Comparison of ENCODE assay signal across 1 cellular context in the genomic region with DNA sequence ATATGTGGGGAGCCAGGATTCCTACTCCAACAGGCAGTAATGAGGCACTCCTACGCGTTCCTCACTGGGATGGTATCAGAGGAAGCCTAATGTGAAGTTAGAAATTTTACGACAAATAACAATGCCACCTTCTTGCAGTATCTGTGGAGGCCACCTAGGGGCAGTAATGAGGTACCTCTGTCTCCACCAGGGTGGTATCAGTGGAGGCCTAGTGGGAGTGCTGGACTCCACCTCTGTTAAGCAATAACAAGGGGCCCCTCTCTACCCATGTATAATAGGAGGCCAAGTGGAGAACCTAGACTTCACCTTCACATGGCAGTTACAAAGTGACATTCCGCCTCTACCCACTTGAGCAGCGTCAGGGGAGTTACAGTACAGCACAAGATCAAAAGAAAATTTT.
TF ChIP-seq lines count a peak whose summit lies in the region.

No MANE protein-coding gene starts in this region.

TF ChIP-seq in SK-N-SH, 30 proteins besides CTCF, POLR2A, EP300 and RAD21 (continued from another document):
- TF ChIP-seq FOXJ3 (CRISPR knock-in tag; IDR thresholded peaks at IDR 0.05) (no peak), YY1 (IDR thresholded peaks at IDR 0.05; ENCODE audit: low read depth) (no peak), GABPA (IDR thresholded peaks at IDR 0.05; ENCODE audit: low read depth) (no peak), JUND (IDR thresholded peaks at IDR 0.05) (no peak), SIN3A (IDR thresholded peaks at IDR 0.05; ENCODE audit: borderline replicate concordance, low read depth, low read length) (no peak), FOXM1 (IDR thresholded peaks at IDR 0.05; ENCODE audit: low read depth) (no peak), RFX5 (IDR thresholded peaks at IDR 0.05; ENCODE audit: low read length) (no peak), CHD2 (IDR thresholded peaks at IDR 0.05; ENCODE audit: low read length, partially characterized antibody) (no peak)
- TF ChIP-seq, protein P1, sequence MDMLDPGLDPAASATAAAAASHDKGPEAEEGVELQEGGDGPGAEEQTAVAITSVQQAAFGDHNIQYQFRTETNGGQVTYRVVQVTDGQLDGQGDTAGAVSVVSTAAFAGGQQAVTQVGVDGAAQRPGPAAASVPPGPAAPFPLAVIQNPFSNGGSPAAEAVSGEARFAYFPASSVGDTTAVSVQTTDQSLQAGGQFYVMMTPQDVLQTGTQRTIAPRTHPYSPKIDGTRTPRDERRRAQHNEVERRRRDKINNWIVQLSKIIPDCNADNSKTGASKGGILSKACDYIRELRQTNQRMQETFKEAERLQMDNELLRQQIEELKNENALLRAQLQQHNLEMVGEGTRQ (IDR thresholded peaks at IDR 0.05; ENCODE audit: borderline replicate concordance, low read depth, low read length), result no peak
